Comparison of ENCODE assay signal across 10 cellular contexts in the genomic region with DNA sequence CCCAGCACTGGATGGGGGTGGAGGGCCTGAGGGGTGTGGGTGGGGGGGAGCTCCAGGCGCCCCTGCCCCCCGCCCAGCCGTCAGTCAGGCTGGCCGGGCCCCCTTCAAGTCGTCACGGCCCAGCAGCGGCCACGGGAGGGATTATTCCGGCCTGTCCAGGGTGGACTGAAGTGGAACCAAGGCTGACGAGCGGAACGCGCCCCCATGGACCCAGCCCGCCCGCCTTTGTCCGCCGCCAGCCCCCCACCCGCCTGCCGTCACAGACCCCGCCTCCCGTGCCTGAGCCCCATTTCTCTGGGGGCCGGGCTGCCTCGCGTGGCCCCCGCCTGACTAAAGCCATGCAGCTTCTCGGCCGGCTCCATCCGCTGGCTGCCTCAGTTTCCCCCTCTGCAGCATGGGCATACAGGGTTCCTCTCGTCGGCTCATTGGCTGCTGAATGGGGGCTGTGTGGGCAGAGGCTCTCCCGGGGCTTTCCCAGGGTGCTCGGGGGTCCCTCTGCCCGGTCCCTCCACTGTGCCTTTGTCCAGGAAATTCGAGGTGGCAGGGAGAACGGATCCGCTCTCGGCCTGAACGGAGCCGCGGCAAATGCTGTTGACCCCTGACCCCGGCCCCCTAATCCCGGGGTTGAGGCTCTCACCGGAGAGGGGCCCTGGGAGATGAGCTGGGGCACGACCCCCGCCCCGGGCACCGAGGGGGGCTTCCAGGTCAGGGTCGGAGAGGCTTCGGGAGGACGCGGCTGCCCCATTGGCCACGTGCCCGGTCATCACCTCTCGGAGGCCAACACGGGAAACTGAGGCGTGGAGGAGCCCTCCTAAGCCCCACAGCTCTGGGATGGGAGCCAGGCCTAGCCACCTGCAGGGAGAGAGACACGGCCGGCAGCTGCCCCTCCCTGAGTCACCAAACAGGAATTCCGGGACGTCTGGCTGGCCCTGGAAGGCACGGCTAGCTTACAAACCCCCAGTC. TPM values are rescaled to one million over a fixed set of nuclear protein-coding genes. Genes with fewer than 3 reads are reported as not detected.
DNase-seq lines count a peak whose midpoint lies in the region; ATAC-seq and TF ChIP-seq lines count a peak whose summit lies in the region.
"Had no signal": no experiment of that assay in that cellular context is flagged by ENCODE, and none has a peak within 500 bp of the region (broad histone marks: within the 10 kb centered on the region; RNA-seq: fewer than 3 reads in every experiment).

No MANE protein-coding gene starts in this region.

- H3K14ac ChIP-seq in trophoblast cell (ENCODE audit: low read length), result no peak overlapping the region

- no peak overlapping the region for H3K4me3 Mint-ChIP-seq in endodermal cell
- H3K4me3 Mint-ChIP-seq: activated T-helper 17 cell treated with anti-CD3 and anti-CD28 coated beads, Interleukin-2, amount 50 U/mL, for 72 hours had no signal

- no peak overlapping the region for H3K18ac ChIP-seq in trophoblast cell (ENCODE audit: low read length)

- H3K79me2 ChIP-seq in PC-3 (ENCODE audit: low read length) (no peaks in the 10 kb centered on the region), trophoblast cell (ENCODE audit: control insufficient read depth, insufficient read depth, low read length, poor library complexity) (no peaks in the 10 kb centered on the region)

- H2AFZ ChIP-seq in PC-3 (ENCODE audit: low read length) (no peak overlapping the region), trophoblast cell (ENCODE audit: insufficient read depth, low read length, poor library complexity) (no peak overlapping the region)

- 83 to 90% methylated on average over 19 to 61 of the region's 61 CpGs for WGBS in endodermal cell (ENCODE audit: insufficient coverage in 1 of 2, insufficient read length in 1 of 2), 2 experiments
- WGBS in trophoblast cell (ENCODE audit: extremely low coverage, insufficient coverage, insufficient read length), result no CpG with 5 or more reads among the region's 61 CpGs

- H2AK5ac ChIP-seq in trophoblast cell (ENCODE audit: low read length), result no peak overlapping the region

- H3K4me2 ChIP-seq in PC-3 (ENCODE audit: low read length) (peak overlapping the region; percentile 66), trophoblast cell (ENCODE audit: low read length) (no peak overlapping the region)

- H3K4me1 ChIP-seq in PC-3 (ENCODE audit: insufficient read depth, low read length), result peaks cover 8% of the 10 kb centered on the region
- no peaks in the 10 kb centered on the region for H3K4me1 ChIP-seq in endodermal cell (ENCODE audit: control insufficient read depth, insufficient read depth, low read length)
- H3K4me1 ChIP-seq in trophoblast cell (ENCODE audit: control insufficient read depth in 1 of 2, insufficient read depth in 2 of 2, low read length in 2 of 2), result peaks cover 9 to 11% of the 10 kb centered on the region in 2 experiments

- H3K4me3 ChIP-seq in PC-3 (ENCODE audit: low read length) (no peak overlapping the region), endodermal cell (ENCODE audit: low read length) (no peak overlapping the region), trophoblast cell (ENCODE audit: low read depth, low read length) (no peak overlapping the region)

- peak; percentile 79 for DNase-seq in GM03348 (ENCODE audit: low spot score)
- peak; percentile 69 for DNase-seq in PC-3
- peak; percentile 78 for DNase-seq in endodermal cell
- DNase-seq in trophoblast cell, result peak; percentile 61 to 76
- no peak for DNase-seq in SKM-1 treated with dmso at 0.1 percent for 144 hours (lab: John Stamatoyannopoulos, UW; ENCODE audit: unreplicated experiment)
- no peak for DNase-seq in dedifferentiated amniotic fluid mesenchymal stem cell (ENCODE audit: extremely low spot score)
- DNase-seq: retina had no signal

- H2BK5ac ChIP-seq in trophoblast cell (ENCODE audit: low read depth, low read length, poor library complexity), result no peak overlapping the region

- H3K9me3 ChIP-seq in PC-3 (ENCODE audit: low read length) (no peaks in the 10 kb centered on the region), endodermal cell (ENCODE audit: control insufficient read depth, low read length) (no peaks in the 10 kb centered on the region), trophoblast cell (ENCODE audit: insufficient read depth, low read depth, low read length) (peaks cover 4% of the 10 kb centered on the region)

- H3K36me3 Mint-ChIP-seq in endodermal cell (ENCODE audit: low read depth), result no peaks in the 10 kb centered on the region

- H4K91ac ChIP-seq in trophoblast cell (ENCODE audit: low read depth, low read length), result no peak overlapping the region

- TF ChIP-seq CTCF in PC-3 (conservative IDR thresholded peaks at IDR 0.05; ENCODE audit: low read depth, low read length), result no peak
- TF ChIP-seq CTCF in endodermal cell (conservative IDR thresholded peaks at IDR 0.05), result no peak

- no peaks in the 10 kb centered on the region for H3K9me2 ChIP-seq in PC-3 (replicated peaks; ENCODE audit: low read length)

- H3K27ac ChIP-seq in PC-3 (ENCODE audit: low read length) (no peak overlapping the region), endodermal cell (ENCODE audit: low read depth, low read length) (no peak overlapping the region), trophoblast cell (ENCODE audit: low read depth, low read length) (no peak overlapping the region)

- no peak overlapping the region for H4K12ac ChIP-seq in trophoblast cell (ENCODE audit: low read depth, low read length)

- H3F3A ChIP-seq in PC-3 (ENCODE audit: low read length, unreplicated experiment), result no peaks in the 10 kb centered on the region

- no peak overlapping the region for H3K27ac Mint-ChIP-seq in endodermal cell
- H3K27ac Mint-ChIP-seq: activated T-helper 17 cell treated with anti-CD3 and anti-CD28 coated beads, Interleukin-2, amount 50 U/mL, for 72 hours had no signal

- H3K36me3 ChIP-seq in PC-3 (ENCODE audit: low read depth, low read length) (no peaks in the 10 kb centered on the region), endodermal cell (ENCODE audit: control insufficient read depth, insufficient read depth, low read length) (no peaks in the 10 kb centered on the region), trophoblast cell (ENCODE audit: control insufficient read depth in 1 of 2, insufficient read depth in 2 of 2, low read length in 2 of 2) (no peaks in the 10 kb centered on the region)

- CTCF ChIA-PET in PC-3 (lab: Charles Lee), result interaction anchor here (1.2 kb wide), 1 partner anchor 42 kb away, joined by 3 read pairs; a partner anchor contains a TSS

- POLR2A ChIA-PET in PC-3 (lab: Charles Lee; ENCODE audit: unreplicated experiment), result interaction anchor here (0.6 to 0.7 kb wide), 2 partner anchors 195 to 552 kb away, joined by 6 to 11 read pairs; no protein-coding TSS in a partner anchor

- no peaks in the 10 kb centered on the region for H3K4me1 Mint-ChIP-seq in endodermal cell
- H3K4me1 Mint-ChIP-seq: activated T-helper 17 cell treated with anti-CD3 and anti-CD28 coated beads, Interleukin-2, amount 50 U/mL, for 72 hours had no signal

- H3K9ac ChIP-seq in PC-3 (ENCODE audit: low read length) (no peak overlapping the region), endodermal cell (ENCODE audit: extremely low read depth, low read length, poor library complexity, severe bottlenecking) (no peak overlapping the region), trophoblast cell (ENCODE audit: low read length) (no peak overlapping the region)

- H4K20me1 ChIP-seq in PC-3 (ENCODE audit: low read length), result no peaks in the 10 kb centered on the region

- BruUV-seq in PC-3 (replicated peaks; lab: Mats Ljungman, UMichigan), result no TSS peak

- H3K27me3 Mint-ChIP-seq in endodermal cell (ENCODE audit: insufficient read depth), result peaks cover 18% of the 10 kb centered on the region

- no peak overlapping the region for H2BK120ac ChIP-seq in trophoblast cell (ENCODE audit: insufficient read depth, low read length, poor library complexity)

- no peak overlapping the region for H3K4ac ChIP-seq in trophoblast cell (ENCODE audit: low read depth, low read length)

- intact Hi-C loops in PC-3 (cut with micrococcal nuclease), result no loop called here

- no peak overlapping the region for H2BK12ac ChIP-seq in trophoblast cell (ENCODE audit: low read length)

- H4K8ac ChIP-seq in trophoblast cell (ENCODE audit: low read depth, low read length), result no peak overlapping the region

- no peaks in the 10 kb centered on the region for H3K79me1 ChIP-seq in trophoblast cell (ENCODE audit: low read length)

- no peaks in the 10 kb centered on the region for H3K9me3 Mint-ChIP-seq in endodermal cell
- H3K9me3 Mint-ChIP-seq: activated T-helper 17 cell treated with anti-CD3 and anti-CD28 coated beads, Interleukin-2, amount 50 U/mL, for 72 hours had no signal

- ATAC-seq in PC-3 (peak; percentile 70), HG02840 (IDR thresholded peaks at IDR 0.05; ENCODE audit: low FRiP score, unreplicated experiment) (no peak)
- ATAC-seq: activated T-helper 17 cell treated with anti-CD3 and anti-CD28 coated beads, Interleukin-2, amount 50 U/mL, for 72 hours had no signal

- no peak overlapping the region for H3K23ac ChIP-seq in trophoblast cell (ENCODE audit: low read length)

- H3K27me3 ChIP-seq in PC-3 (ENCODE audit: low read length) (no peaks in the 10 kb centered on the region), endodermal cell (ENCODE audit: control insufficient read depth, insufficient read depth, low read length, poor library complexity, severe bottlenecking) (peaks cover 15% of the 10 kb centered on the region), trophoblast cell (ENCODE audit: insufficient read depth, low read length) (peaks cover 4% of the 10 kb centered on the region)

RNA-seq across cellular contexts. Expression of a gene that starts 27.3 kb away (rescaled TPM):
- total RNA-seq in PC-3 (2014; rRNA removed) (not detected in 2 replicates), endodermal cell (10 to 100 TPM; 28.6 to 30.7 TPM)
- 36.1 TPM for polyA plus RNA-seq in endodermal cell (2013, experiment 1 of 2)
- 33.9 TPM for polyA plus RNA-seq in endodermal cell (2013, experiment 2 of 2)
- polyA plus RNA-seq in trophoblast cell (2013), result 7.2 and 7.3 TPM in 2 replicates
- total RNA-seq: activated T-helper 17 cell treated with anti-CD3 and anti-CD28 coated beads, Interleukin-2, amount 50 U/mL, for 72 hours; lower leg skin had no signal

RNA-seq across cellular contexts. Expression of a gene that starts 37.7 kb away (rescaled TPM):
- total RNA-seq in PC-3 (2014; rRNA removed), result 110 and 133 TPM in 2 replicates
- total RNA-seq in endodermal cell, result 10 to 100 TPM; 45.1 to 46.0 TPM
- polyA plus RNA-seq in endodermal cell (2013, experiment 1 of 2), result 18.2 TPM
- polyA plus RNA-seq in endodermal cell (2013, experiment 2 of 2), result 19.0 TPM
- polyA plus RNA-seq in trophoblast cell (2013), result 58.5 and 63.2 TPM in 2 replicates

RNA-seq across cellular contexts. Expression of a gene that starts 43.9 kb away (rescaled TPM):
- total RNA-seq in PC-3 (2014; rRNA removed) (136 and 197 TPM in 2 replicates), endodermal cell (100 to 1,000 TPM; 282 to 301 TPM)
- 403 TPM for polyA plus RNA-seq in endodermal cell (2013, experiment 1 of 2)
- polyA plus RNA-seq in endodermal cell (2013, experiment 2 of 2), result 310 TPM
- polyA plus RNA-seq in trophoblast cell (2013), result 116 and 120 TPM in 2 replicates

Comparison
In these comparisons a context has a peak if more than half of its experiments do, and no peak if none do; other contexts are left out.
1. DNase-seq: peak in GM03348 (single experiment), PC-3 (single experiment), endodermal cell (single experiment) and trophoblast cell (2 of 2); none in SKM-1 treated with dmso at 0.1 percent for 144 hours (single experiment) and dedifferentiated amniotic fluid mesenchymal stem cell (single experiment).
2. RNA of a gene that starts 27.3 kb away (total RNA-seq): 28.6 to 30.7 TPM in endodermal cell; not detected in PC-3; every median in the first group is over 10 times any median in the second.